12 cellular contexts compared by ENCODE assay signal in genomic region chr10:69232252-69232651, GRCh38. TPM values are rescaled to one million over a fixed set of nuclear protein-coding genes. Genes with fewer than 3 reads are reported as not detected.
DNase-seq lines count a peak whose midpoint lies in the region; ATAC-seq, FAIRE-seq and TF ChIP-seq lines count a peak whose summit lies in the region.
"Had no signal": no experiment of that assay in that cellular context is flagged by ENCODE, and none has a peak within 500 bp of the region (broad histone marks: within the 10 kb centered on the region; RNA-seq: fewer than 3 reads in every experiment).

No MANE protein-coding gene starts in this region.

- H3K4me3 Mint-ChIP-seq in astrocyte (ENCODE audit: unreplicated experiment), result no peak overlapping the region
- H3K4me3 Mint-ChIP-seq: dendritic cell treated with granulocyte-macrophage colony-stimulating factor and Interleukin-4, amounts not matched to agents 40 ng/mL and 50 ng/mL, for 4 days had no signal

- no peaks in the 10 kb centered on the region for H3K27me3 ChIP-seq in astrocyte (ENCODE audit: insufficient read depth, low read length)
- H3K27me3 ChIP-seq in left ventricle myocardium inferior (ENCODE audit: low read depth), result no peaks in the 10 kb centered on the region

- H3K27ac Mint-ChIP-seq in astrocyte (ENCODE audit: unreplicated experiment), result peak overlapping the region; percentile 66
- H3K27ac Mint-ChIP-seq: dendritic cell treated with granulocyte-macrophage colony-stimulating factor and Interleukin-4, amounts not matched to agents 40 ng/mL and 50 ng/mL, for 4 days had no signal

- FAIRE-seq in astrocyte (lab: Jason Lieb, UNC), result peak; percentile 60

- H3K4me1 Mint-ChIP-seq in astrocyte (ENCODE audit: low read depth, unreplicated experiment), result peaks cover 15% of the 10 kb centered on the region

- no peaks in the 10 kb centered on the region for H4K20me1 ChIP-seq in astrocyte (ENCODE audit: insufficient read depth, low read length)

- intact Hi-C loops in left ventricle myocardium inferior (cut with micrococcal nuclease), result no loop called here

- ATAC-seq in HG02870 (IDR thresholded peaks at IDR 0.05; ENCODE audit: unreplicated experiment), result no peak

- H3K9me3 Mint-ChIP-seq in astrocyte (ENCODE audit: unreplicated experiment), result no peaks in the 10 kb centered on the region
- H3K9me3 Mint-ChIP-seq: activated CD4-positive, alpha-beta memory T cell treated with anti-CD3 and anti-CD28 coated beads, Interleukin-2, amount 10 ng/mL, durations not matched to agents 7 days and 5 days; dendritic cell treated with granulocyte-macrophage colony-stimulating factor and Interleukin-4, amounts not matched to agents 40 ng/mL and 50 ng/mL, for 4 days had no signal

- no peaks in the 10 kb centered on the region for H3K36me3 ChIP-seq in astrocyte (ENCODE audit: insufficient read depth, low read length)
- H3K36me3 ChIP-seq in left ventricle myocardium inferior, result no peaks in the 10 kb centered on the region

- H3K9ac ChIP-seq in astrocyte (ENCODE audit: low read length), result no peak overlapping the region

- H3K4me3 ChIP-seq in AG04449 (ENCODE audit: low read depth, low read length) (no peak overlapping the region), astrocyte (ENCODE audit: insufficient read depth, low read depth, low read length) (no peak overlapping the region), left ventricle myocardium inferior (no peak overlapping the region)
- H3K4me3 ChIP-seq: lung had no signal

- no peaks in the 10 kb centered on the region for H3K36me3 Mint-ChIP-seq in astrocyte (ENCODE audit: low read depth, unreplicated experiment)

- TF ChIP-seq CTCF in AG04449 (IDR thresholded peaks at IDR 0.05; ENCODE audit: insufficient read depth, low read length, missing control alignments), result no peak
- no peak for TF ChIP-seq CTCF in astrocyte (IDR thresholded peaks at IDR 0.05; ENCODE audit: insufficient read depth, low read depth, low read length)
- TF ChIP-seq CTCF in left ventricle myocardium inferior (IDR thresholded peaks at IDR 0.05; ENCODE audit: borderline replicate concordance), result no peak

- no peak overlapping the region for H2AFZ ChIP-seq in astrocyte (ENCODE audit: low read depth, low read length)

- POLR2A ChIA-PET in AG04449 (lab: Yijun Ruan, JAX), result no interaction called here

- peaks cover 5% of the 10 kb centered on the region for H3K27me3 Mint-ChIP-seq in astrocyte (ENCODE audit: low read depth, unreplicated experiment)

- H3K4me1 ChIP-seq in astrocyte (ENCODE audit: insufficient read depth, low read length) (peaks cover 7% of the 10 kb centered on the region), left ventricle myocardium inferior (peaks cover 6% of the 10 kb centered on the region)

- no peak overlapping the region for H3K27ac ChIP-seq in astrocyte (ENCODE audit: low read depth, low read length)
- H3K27ac ChIP-seq in left ventricle myocardium inferior (replicated peaks), result no peak overlapping the region

- DNase-seq in AG04449 (ENCODE audit: low read depth, low spot score) (peak; percentile 38), HCEC 1CT (peak; percentile 88), astrocyte (ENCODE audit: low read depth) (peak; percentile 80), kidney glomerular epithelial cell (lab: John Stamatoyannopoulos, UW) (peak; percentile 11), HuH-7.5 (ENCODE audit: low spot score) (no peak), left ventricle myocardium inferior (no peak), NOMO-1 treated with DMSO at 0.1 percent for 48 hours (lab: John Stamatoyannopoulos, UW; ENCODE audit: unreplicated experiment) (no peak)
- DNase-seq: stimulated activated CD4-positive, alpha-beta T cell treated with anti-CD3 and anti-CD28 coated beads, Interleukin-2, amount 100 ng/mL, for 48 hours had no signal

- H3K9me3 ChIP-seq in astrocyte (ENCODE audit: insufficient read depth, low read depth, low read length), result no peaks in the 10 kb centered on the region
- H3K9me3 ChIP-seq in left ventricle myocardium inferior (replicated peaks), result no peaks in the 10 kb centered on the region

- peak overlapping the region; percentile 55 for H3K4me2 ChIP-seq in astrocyte (ENCODE audit: low read length)

- CTCF ChIA-PET in AG04449 (lab: Yijun Ruan, JAX), result interaction anchor here (1.2 to 16.9 kb wide), 7 partner anchors 9 to 192 kb away, joined by 3 to 451 read pairs (median 8); partner anchors contain the start of gene HKDC1

- no peaks in the 10 kb centered on the region for H3K79me2 ChIP-seq in astrocyte (ENCODE audit: insufficient read depth, low read length)

RNA-seq across cellular contexts. Expression of gene HKDC1, which starts 12.1 kb away (rescaled TPM):
- total RNA-seq in astrocyte (4.2 and 4.3 TPM in 2 replicates), left ventricle myocardium inferior (not detected)

RNA-seq across cellular contexts. Expression of gene HK1, which starts 46.0 kb away (rescaled TPM):
- total RNA-seq in astrocyte (94.5 and 95.0 TPM in 2 replicates), left ventricle myocardium inferior (219 TPM)

RNA-seq across cellular contexts. Expression of gene SUPV3L1, which starts 52.2 kb away (rescaled TPM):
- 31.8 and 34.4 TPM in 2 replicates for total RNA-seq in astrocyte
- total RNA-seq in left ventricle myocardium inferior, result 36.8 TPM

Comparison
In these comparisons a context has a peak if more than half of its experiments do, and no peak if none do; other contexts are left out.
1. DNase-seq: peak in AG04449 (single experiment), HCEC 1CT (single experiment), astrocyte (single experiment) and kidney glomerular epithelial cell (single experiment); none in HuH-7.5 (single experiment), left ventricle myocardium inferior (single experiment) and NOMO-1 treated with DMSO at 0.1 percent for 48 hours (single experiment).